8 cellular contexts compared by ENCODE assay signal in the genomic region with DNA sequence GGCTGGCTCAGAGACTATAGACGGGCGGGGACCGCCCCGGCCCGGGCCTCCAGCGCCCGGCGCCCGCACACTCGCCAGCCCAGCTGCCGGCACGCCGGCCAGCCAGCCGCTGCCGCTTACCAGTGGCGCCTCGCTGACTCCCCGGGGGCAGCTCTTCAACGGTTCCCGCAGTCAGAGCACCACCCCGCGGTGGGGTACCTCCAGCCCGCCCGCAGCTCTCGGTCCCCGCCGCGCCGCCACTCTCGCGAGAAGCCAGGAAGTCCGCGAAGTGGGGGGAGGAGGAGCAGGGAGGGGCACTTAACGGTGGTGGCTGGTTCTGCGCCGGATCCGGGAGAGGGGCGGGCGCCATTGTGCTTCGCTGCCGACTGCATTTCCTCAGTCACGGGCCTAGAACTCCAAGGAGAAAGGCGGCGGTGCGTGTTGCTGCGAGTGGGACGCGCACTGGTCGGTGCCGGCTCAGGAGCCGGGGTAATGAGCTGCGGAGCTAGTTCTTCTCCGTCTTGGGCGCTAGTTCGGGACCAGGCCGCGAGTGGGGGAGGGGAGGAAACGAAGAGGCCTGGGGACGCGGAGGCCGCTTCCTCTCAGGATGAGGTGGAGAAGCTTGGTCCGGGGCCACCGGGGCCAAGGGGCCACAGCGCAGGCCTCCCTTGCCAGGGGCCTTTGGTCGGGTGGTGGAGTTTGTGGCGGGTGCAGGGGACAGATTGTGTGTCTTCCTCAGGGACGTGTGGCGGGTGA. TPM values are rescaled to one million over a fixed set of nuclear protein-coding genes. Genes with fewer than 3 reads are reported as not detected.
DNase-seq lines count a peak whose midpoint lies in the region; ATAC-seq, FAIRE-seq and TF ChIP-seq lines count a peak whose summit lies in the region.

A gene with protein sequence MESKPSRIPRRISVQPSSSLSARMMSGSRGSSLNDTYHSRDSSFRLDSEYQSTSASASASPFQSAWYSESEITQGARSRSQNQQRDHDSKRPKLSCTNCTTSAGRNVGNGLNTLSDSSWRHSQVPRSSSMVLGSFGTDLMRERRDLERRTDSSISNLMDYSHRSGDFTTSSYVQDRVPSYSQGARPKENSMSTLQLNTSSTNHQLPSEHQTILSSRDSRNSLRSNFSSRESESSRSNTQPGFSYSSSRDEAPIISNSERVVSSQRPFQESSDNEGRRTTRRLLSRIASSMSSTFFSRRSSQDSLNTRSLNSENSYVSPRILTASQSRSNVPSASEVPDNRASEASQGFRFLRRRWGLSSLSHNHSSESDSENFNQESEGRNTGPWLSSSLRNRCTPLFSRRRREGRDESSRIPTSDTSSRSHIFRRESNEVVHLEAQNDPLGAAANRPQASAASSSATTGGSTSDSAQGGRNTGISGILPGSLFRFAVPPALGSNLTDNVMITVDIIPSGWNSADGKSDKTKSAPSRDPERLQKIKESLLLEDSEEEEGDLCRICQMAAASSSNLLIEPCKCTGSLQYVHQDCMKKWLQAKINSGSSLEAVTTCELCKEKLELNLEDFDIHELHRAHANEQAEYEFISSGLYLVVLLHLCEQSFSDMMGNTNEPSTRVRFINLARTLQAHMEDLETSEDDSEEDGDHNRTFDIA (plus strand): TSS at position 313 of the 735 bp plus-strand sequence. CDS start 16,517 bp downstream, outside the sequence.

- peak; percentile 71 for TF ChIP-seq CTCF in C4-2B (conservative IDR thresholded peaks at IDR 0.05)
- peak; percentile 98 for TF ChIP-seq CTCF in HepG2 (CRISPR knock-in tag; IDR thresholded peaks at IDR 0.05)

- no TSS peak for BruUV-seq in HepG2 (replicated peaks; lab: Mats Ljungman, UMichigan)

- H3K4me3 ChIP-seq in HepG2 (replicated peaks in 1 of 3; ENCODE audit: insufficient read depth in 1 of 3, low read depth in 2 of 3, low read length in 3 of 3) = peak within 1 kb of the TSS; percentile 87 to 99 (median 99)

- H3K79me2 ChIP-seq in HepG2 (ENCODE audit: insufficient read depth, low read length) = peaks cover 51% of the 10 kb centered on the region

- peak; percentile 4 for FAIRE-seq in HepG2 (lab: Jason Lieb, UNC)

- H3K9ac ChIP-seq in HepG2 (ENCODE audit: insufficient read depth, low read depth, low read length) = peak within 1 kb of the TSS; percentile 96

- H3K27me3 Mint-ChIP-seq in dendritic cell treated with granulocyte-macrophage colony-stimulating factor and Interleukin-4, amounts not matched to agents 40 ng/mL and 50 ng/mL, for 4 days = no peaks in the 10 kb centered on the region

- WGBS in HepG2 (ENCODE audit: low lambda C conversion rate) = 1% methylated on average over 42 of the region's 68 CpGs

- peak; percentile 98 for TF ChIP-seq POLR2A in HepG2 (IDR thresholded peaks at IDR 0.05; ENCODE audit: insufficient read depth in 1 of 2, low read depth in 2 of 2, low read length in 2 of 2)

- peak within 1 kb of the TSS; percentile 99 for H3K27ac Mint-ChIP-seq in dendritic cell treated with granulocyte-macrophage colony-stimulating factor and Interleukin-4, amounts not matched to agents 40 ng/mL and 50 ng/mL, for 4 days

- peak; percentile 26 to 64; a peak in 2 of 4 replicates for TF ChIP-seq EP300 in HepG2 (IDR thresholded peaks at IDR 0.05; ENCODE audit: low read depth in 2 of 2, low read length in 2 of 2)
- peak; percentile 64; the same call in 1 of the 2 replicates for TF ChIP-seq EP300 in HepG2 (CRISPR knock-in tag; IDR thresholded peaks at IDR 0.05; ENCODE audit: borderline replicate concordance)

- intact Hi-C loops in dendritic cell treated with granulocyte-macrophage colony-stimulating factor and Interleukin-4, amounts not matched to agents 40 ng/mL and 50 ng/mL, for 4 days (cut with micrococcal nuclease) = loop anchor here (2.0 to 5.0 kb wide), 2 partner anchors 85 to 98 kb away; a partner anchor contains a TSS
- intact Hi-C loops in HepG2 (cut with micrococcal nuclease; ENCODE audit: unreplicated experiment) = loop anchor here (1.0 to 10.0 kb wide), 6 partner anchors 85 to 426 kb away; a partner anchor contains a TSS

- peak; percentile 96 for DNase-seq in NCI-H69 (lab: John Stamatoyannopoulos, UW)
- peak; percentile 97 for DNase-seq in activated CD4-positive, alpha-beta T cell treated with anti-CD3 and anti-CD28 coated beads, Interleukin-2, amount 50 U/mL, for 1 hour
- peak; percentile 95 for DNase-seq in HepG2 (ENCODE audit: low spot score)
- DNase-seq in stimulated activated CD4-positive, alpha-beta T cell treated with anti-CD3 and anti-CD28 coated beads, Interleukin-4, amount 100 ng/mL, for 1 hour = peak; percentile 97

- peak; percentile 99 for TF ChIP-seq RAD21 in HepG2 (CRISPR knock-in tag; IDR thresholded peaks at IDR 0.05)

- H2AFZ ChIP-seq in HepG2 (ENCODE audit: low read length) = peak within 1 kb of the TSS; percentile 97

- H3K9me3 Mint-ChIP-seq in dendritic cell treated with granulocyte-macrophage colony-stimulating factor and Interleukin-4, amounts not matched to agents 40 ng/mL and 50 ng/mL, for 4 days = no peaks in the 10 kb centered on the region

- H3K36me3 ChIP-seq in HepG2 (replicated peaks in 1 of 2; ENCODE audit: control insufficient read depth in 1 of 2, insufficient read depth in 2 of 2, low read length in 2 of 2) = peaks cover 4 to 21% of the 10 kb centered on the region in 2 experiments; a peak in 4 of 5 replicates

- CTCF ChIA-PET in HepG2 (lab: Yijun Ruan, JAX; ENCODE audit: low intra/inter-chr PET ratio, low total read pairs) = interaction anchor here (1.0 kb wide), 1 partner anchor 155 kb away, joined by 3 read pairs; no protein-coding TSS in a partner anchor

- no peaks in the 10 kb centered on the region; a peak in 1 of 5 replicates for H3K27me3 ChIP-seq in HepG2 (ENCODE audit: control insufficient read depth in 1 of 2, insufficient read depth in 2 of 2, low read length in 2 of 2)

- H3K4me1 Mint-ChIP-seq in dendritic cell treated with granulocyte-macrophage colony-stimulating factor and Interleukin-4, amounts not matched to agents 40 ng/mL and 50 ng/mL, for 4 days (ENCODE audit: low read depth) = peaks cover 30% of the 10 kb centered on the region

- no peaks in the 10 kb centered on the region for H3K9me3 ChIP-seq in HepG2 (ENCODE audit: low read length)

- H3K4me2 ChIP-seq in HepG2 (ENCODE audit: low read depth, low read length) = peak within 1 kb of the TSS; percentile 80

- H3K27ac ChIP-seq in C4-2B (peak within 1 kb of the TSS; percentile 100), HepG2 (ENCODE audit: extremely low read length, insufficient read depth, low read length) (peak within 1 kb of the TSS; percentile 94)

- ATAC-seq in GM19351 (IDR thresholded peaks at IDR 0.05; ENCODE audit: unreplicated experiment) = peak; percentile 88
- ATAC-seq in HG03521 (IDR thresholded peaks at IDR 0.05; ENCODE audit: unreplicated experiment) = peak; percentile 94
- peak; percentile 97 for ATAC-seq in HepG2

- POLR2A ChIA-PET in HepG2 (lab: Yijun Ruan, JAX) = interaction anchor here (0.6 to 1.9 kb wide), 30 partner anchors 9 to 744 kb away, joined by 3 to 66 read pairs (median 4); a partner anchor contains a TSS

- H3K4me1 ChIP-seq in HepG2 (ENCODE audit: insufficient read depth, low read length) = peaks cover 37% of the 10 kb centered on the region

- H3K36me3 Mint-ChIP-seq in dendritic cell treated with granulocyte-macrophage colony-stimulating factor and Interleukin-4, amounts not matched to agents 40 ng/mL and 50 ng/mL, for 4 days (ENCODE audit: low read depth) = peaks cover 63% of the 10 kb centered on the region

- peak within 1 kb of the TSS; percentile 94 for H3K4me3 Mint-ChIP-seq in dendritic cell treated with granulocyte-macrophage colony-stimulating factor and Interleukin-4, amounts not matched to agents 40 ng/mL and 50 ng/mL, for 4 days

- peaks cover 45% of the 10 kb centered on the region for H4K20me1 ChIP-seq in HepG2 (ENCODE audit: insufficient read depth, low read length)

- in situ Hi-C loops in HepG2 (cut with HindIII; ENCODE audit: extremely low pct_ligation_motif_present, low pct_unique_long_range_greater_than_20kb) = no loop called here

TF ChIP-seq in HepG2, 621 proteins besides CTCF, POLR2A, EP300 and RAD21 (continues in another document):
- TF ChIP-seq ZBTB3 (CRISPR knock-in tag; IDR thresholded peaks at IDR 0.05; ENCODE audit: borderline replicate concordance, low read depth) = peak; percentile 54; the same call in 1 of the 2 replicates

RNA-seq across cellular contexts. Expression of the gene that starts here (rescaled TPM):
- total RNA-seq in HepG2 (2016; rRNA removed; fragmentation: Illumina TruSeq; extraction: Trizol) = 88.5 and 156 TPM in 2 replicates
- 27.0 and 32.4 TPM in 2 replicates for total RNA-seq in HepG2 (2016; cell fraction: cytosol; rRNA removed; fragmentation: Illumina TruSeq; extraction: Trizol; ENCODE audit: low read depth)
- 91.7 and 146 TPM in 2 replicates for total RNA-seq in HepG2 (2016; cell fraction: insoluble cytoplasmic fraction; rRNA removed; fragmentation: Illumina TruSeq; extraction: Trizol)
- 57.4 and 74.7 TPM in 2 replicates for total RNA-seq in HepG2 (2016; cell fraction: membrane; rRNA removed; fragmentation: Illumina TruSeq; extraction: Trizol)
- total RNA-seq in HepG2 (2016; cell fraction: nucleus; rRNA removed; fragmentation: Illumina TruSeq; extraction: Trizol) = 74.2 and 77.1 TPM in 2 replicates
- 32.8 and 33.2 TPM in 2 replicates for polyA plus RNA-seq in HepG2 (2011; rRNA removed)
- polyA plus RNA-seq in HepG2 (2011; cell fraction: cytosol; rRNA removed) = 13.5 and 21.8 TPM in 2 replicates
- 19.1 and 33.0 TPM in 2 replicates for polyA plus RNA-seq in HepG2 (2011; cell fraction: nucleus; rRNA removed)
- 47.2 and 54.7 TPM in 2 replicates for polyA plus RNA-seq in HepG2 (2012)
- 3.1 and 4.7 TPM in 2 replicates for polyA plus RNA-seq in HepG2 (2016; cell fraction: cytosol; fragmentation: Illumina TruSeq; extraction: Trizol; ENCODE audit: low read depth)
- 124 and 129 TPM in 2 replicates for polyA plus RNA-seq in HepG2 (2016; cell fraction: insoluble cytoplasmic fraction; fragmentation: Illumina TruSeq; extraction: Trizol; ENCODE audit: low read depth)
- polyA plus RNA-seq in HepG2 (2016; cell fraction: membrane; fragmentation: Illumina TruSeq; extraction: Trizol; ENCODE audit: low read depth) = 12.6 and 14.7 TPM in 2 replicates
- polyA plus RNA-seq in HepG2 (2016; cell fraction: nucleus; fragmentation: Illumina TruSeq; extraction: Trizol; ENCODE audit: insufficient read depth, low read depth) = 114 and 121 TPM in 2 replicates
- polyA minus RNA-seq in HepG2 (2011; rRNA and poly(A)+ RNA removed; ENCODE audit: low replicate concordance) = 14.0 and 17.7 TPM in 2 replicates
- polyA minus RNA-seq in HepG2 (2011; cell fraction: cytosol; rRNA and poly(A)+ RNA removed) = 43.7 and 49.3 TPM in 2 replicates
- polyA minus RNA-seq in HepG2 (2011; cell fraction: nucleus; rRNA and poly(A)+ RNA removed) = 104 and 120 TPM in 2 replicates

Comparison
In these comparisons a context has a peak if more than half of its experiments do, and no peak if none do; other contexts are left out.
1. Peak in every context shown above with its lines: DNase-seq, ATAC-seq, H3K4me3 ChIP-seq and H3K27ac ChIP-seq.